Comparison of ENCODE assay signal across 10 cellular contexts in genomic region chr14:106442857-106443256, GRCh38.
DNase-seq lines count a peak whose midpoint lies in the region; ATAC-seq and TF ChIP-seq lines count a peak whose summit lies in the region.
"Had no signal": no experiment of that assay in that cellular context is flagged by ENCODE, and none has a peak within 500 bp of the region (broad histone marks: within the 10 kb centered on the region; RNA-seq: fewer than 3 reads in every experiment).

No MANE protein-coding gene starts in this region.

- no peak for TF ChIP-seq CTCF in GM13977 (IDR thresholded peaks at IDR 0.05; ENCODE audit: extremely low read depth, insufficient read depth, missing control alignments)

- in situ Hi-C loops in GM13977 (cut with MboI; ENCODE audit: low pct_unique_long_range_greater_than_20kb, low sequenced_read_pairs, unreplicated experiment): no loop called here

- no peak for ATAC-seq in GM19455 (IDR thresholded peaks at IDR 0.05; ENCODE audit: unreplicated experiment)
- ATAC-seq in GM21737 (IDR thresholded peaks at IDR 0.05; ENCODE audit: unreplicated experiment): no peak
- ATAC-seq in GM21367 (IDR thresholded peaks at IDR 0.05; ENCODE audit: unreplicated experiment): no peak

- peak; percentile 79 for DNase-seq in GDM1 (lab: John Stamatoyannopoulos, UW)
- DNase-seq in NCI-H146 (lab: John Stamatoyannopoulos, UW): peak; percentile 59
- peak; percentile 32 for DNase-seq in activated T-cell treated with anti-CD3 and anti-CD28 coated beads for 1 hour (ENCODE audit: low read depth)
- peak in 3 of 4 experiments; percentile 18 to 36 (median 23) for DNase-seq in stimulated activated CD4-positive, alpha-beta T cell treated with anti-CD3 and anti-CD28 coated beads, Interleukin-1b, Interleukin-23, amount 100 ng/mL, for 24 hours (ENCODE audit: low read depth in 4 of 4, low spot score in 1 of 4)
- DNase-seq in GM13977 (ENCODE audit: low spot score): no peak
- DNase-seq: effector CD8-positive, alpha-beta T cell; H7 had no signal
